Comparison of ENCODE assay signal across 14 cellular contexts in the genomic region with DNA sequence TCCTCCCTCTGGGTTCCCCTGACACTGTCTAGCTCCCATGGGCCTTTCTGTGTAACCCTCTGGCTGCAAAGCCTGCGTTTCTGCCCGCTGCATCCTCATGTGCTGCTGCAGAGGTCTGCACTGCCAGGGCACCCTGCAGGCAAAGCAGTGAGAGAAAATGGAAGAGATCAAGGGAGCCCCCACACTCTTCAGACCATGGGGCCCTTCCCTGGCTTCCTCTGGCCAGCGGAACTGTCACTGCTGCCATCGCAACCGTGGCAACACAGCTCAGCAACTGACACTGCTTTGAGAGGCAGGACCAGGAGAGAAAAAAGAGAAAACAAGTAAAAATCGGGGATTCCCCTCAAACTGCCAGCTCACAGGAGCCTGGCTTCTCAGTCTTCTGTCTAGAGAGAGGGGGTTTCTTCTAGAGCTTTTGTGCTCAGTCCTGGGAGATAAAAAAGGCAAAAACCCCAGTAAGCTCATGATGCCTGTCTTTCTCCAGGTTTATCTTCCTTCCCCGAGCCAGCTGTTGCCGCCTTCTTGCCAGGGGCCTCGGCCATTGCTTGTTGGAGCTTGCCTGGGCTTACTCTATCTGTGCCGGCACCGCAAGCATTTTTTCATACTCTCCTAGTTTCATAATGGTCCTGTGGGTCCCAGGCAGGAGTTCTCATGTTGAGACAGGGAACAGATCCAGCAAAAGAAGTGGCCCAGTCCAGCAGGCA. TPM values are rescaled to one million over a fixed set of nuclear protein-coding genes. Genes with fewer than 3 reads are reported as not detected.
DNase-seq lines count a peak whose midpoint lies in the region; ATAC-seq and TF ChIP-seq lines count a peak whose summit lies in the region.
"Had no signal": no experiment of that assay in that cellular context is flagged by ENCODE, and none has a peak within 500 bp of the region (broad histone marks: within the 10 kb centered on the region; RNA-seq: fewer than 3 reads in every experiment).

No MANE protein-coding gene starts in this region.

- 67 to 75% (median 68%) methylated on average over 11 of the region's 11 CpGs for WGBS in heart left ventricle, 4 donors

- intact Hi-C loops in Panc1 (cut with micrococcal nuclease; ENCODE audit: unreplicated experiment) (no loop called here), heart left ventricle (cut with DNase I) (no loop called here)

- BruUV-seq in Panc1 (replicated peaks; lab: Mats Ljungman, UMichigan), result no TSS peak

- no peak overlapping the region for H3K4me3 ChIP-seq in Panc1 (ENCODE audit: low read depth in 2 of 2, low read length in 2 of 2)
- no peak overlapping the region for H3K4me3 ChIP-seq in heart left ventricle
- H3K4me3 ChIP-seq: SJSA1, transverse colon had no signal

- peak overlapping the region; percentile 59 for H3K27ac Mint-ChIP-seq in glutamatergic neuron (ENCODE audit: unreplicated experiment)
- H3K27ac Mint-ChIP-seq: activated CD8-positive, alpha-beta memory T cell treated with anti-CD3 and anti-CD28 coated beads, Interleukin-2, amount 10 ng/mL, durations not matched to agents 7 days and 5 days; effector memory CD8-positive, alpha-beta T cell had no signal

- H3K27me3 ChIP-seq in Panc1 (ENCODE audit: control insufficient read depth, insufficient read depth, low read length) (no peaks in the 10 kb centered on the region), heart left ventricle (peaks cover 0 to 8% (median 0%) of the 10 kb centered on the region in 9 donors)
- H3K27me3 ChIP-seq: SJSA1, transverse colon had no signal

- peaks cover 6% of the 10 kb centered on the region for H3K27me3 Mint-ChIP-seq in glutamatergic neuron (ENCODE audit: unreplicated experiment)

- POLR2A ChIA-PET in Panc1 (lab: Charles Lee), result no interaction called here

- in situ Hi-C loops in Panc1 (cut with HindIII; ENCODE audit: low pct_unique_long_range_greater_than_20kb, low sequenced_read_pairs), result no loop called here

- peaks cover 16% of the 10 kb centered on the region for H3K36me3 Mint-ChIP-seq in glutamatergic neuron (ENCODE audit: unreplicated experiment)
- H3K36me3 Mint-ChIP-seq: activated CD8-positive, alpha-beta memory T cell treated with anti-CD3 and anti-CD28 coated beads, Interleukin-2, amount 10 ng/mL, durations not matched to agents 7 days and 5 days had no signal

- ATAC-seq in Panc1, result peak; percentile 45
- ATAC-seq in heart left ventricle, result no peak
- ATAC-seq in HG03469 (IDR thresholded peaks at IDR 0.05; ENCODE audit: unreplicated experiment), result no peak
- ATAC-seq: activated CD8-positive, alpha-beta memory T cell treated with anti-CD3 and anti-CD28 coated beads, Interleukin-2, amount 10 ng/mL, durations not matched to agents 7 days and 5 days; effector memory CD8-positive, alpha-beta T cell had no signal

- H3K9me3 ChIP-seq in Panc1 (ENCODE audit: control insufficient read depth, insufficient read depth, low read depth, low read length), result no peaks in the 10 kb centered on the region
- H3K9me3 ChIP-seq in heart left ventricle, result peaks cover 0 to 8% (median 0%) of the 10 kb centered on the region in 12 donors
- H3K9me3 ChIP-seq: SJSA1, transverse colon had no signal

- H3K4me1 Mint-ChIP-seq in glutamatergic neuron (ENCODE audit: low read depth, unreplicated experiment), result peaks cover 62% of the 10 kb centered on the region
- H3K4me1 Mint-ChIP-seq: activated CD8-positive, alpha-beta memory T cell treated with anti-CD3 and anti-CD28 coated beads, Interleukin-2, amount 10 ng/mL, durations not matched to agents 7 days and 5 days had no signal

- peak; percentile 25 for DNase-seq in activated effector memory CD4-positive, alpha-beta T cell treated with anti-CD3 and anti-CD28 coated beads, Interleukin-2, amount 50 U/mL, for 16 hours
- DNase-seq in activated effector memory CD4-positive, alpha-beta T cell treated with Interleukin-2 at 50 U/mL for 16 hours, result no peak
- DNase-seq in Panc1 (ENCODE audit: low read depth, low spot score), result no peak
- no peak for DNase-seq in glutamatergic neuron
- DNase-seq in heart left ventricle, result no peak
- no peak for DNase-seq in cerebellum (ENCODE audit: low spot score)
- no peak for DNase-seq in foreskin melanocyte
- DNase-seq: activated CD8-positive, alpha-beta memory T cell treated with anti-CD3 and anti-CD28 coated beads, Interleukin-2, amount 10 ng/mL, durations not matched to agents 7 days and 5 days; effector memory CD8-positive, alpha-beta T cell; left cardiac atrium; NCI-H526; transverse colon had no signal

- H3K36me3 ChIP-seq in Panc1 (ENCODE audit: control insufficient read depth, insufficient read depth, low read length), result no peaks in the 10 kb centered on the region
- H3K36me3 ChIP-seq in heart left ventricle, result no peaks in the 10 kb centered on the region
- H3K36me3 ChIP-seq: SJSA1, transverse colon had no signal

- no peak for TF ChIP-seq CTCF in Panc1 (IDR thresholded peaks at IDR 0.05)
- no peak for TF ChIP-seq CTCF in glutamatergic neuron (IDR thresholded peaks at IDR 0.05; ENCODE audit: partially characterized antibody, unreplicated experiment)
- no peak for TF ChIP-seq CTCF in heart left ventricle (IDR thresholded peaks at IDR 0.05)

- CTCF ChIA-PET in Panc1 (lab: Charles Lee), result no interaction called here

- TF ChIP-seq POLR2A in heart left ventricle (IDR thresholded peaks at IDR 0.05), result no peak

- H3K27ac ChIP-seq in Panc1 (ENCODE audit: low read length) (no peak overlapping the region), heart left ventricle (no peak overlapping the region)
- H3K27ac ChIP-seq: SJSA1, transverse colon had no signal

- H3K9me3 Mint-ChIP-seq in glutamatergic neuron (ENCODE audit: unreplicated experiment), result peaks cover 12% of the 10 kb centered on the region

- H3K4me1 ChIP-seq in Panc1 (ENCODE audit: control insufficient read depth, insufficient read depth, low read length), result peaks cover 4% of the 10 kb centered on the region; the same call in 1 of the 2 replicates
- H3K4me1 ChIP-seq in heart left ventricle, result no peaks in the 10 kb centered on the region
- H3K4me1 ChIP-seq: SJSA1, transverse colon had no signal

- peak overlapping the region; percentile 46 for H3K4me3 Mint-ChIP-seq in glutamatergic neuron (ENCODE audit: unreplicated experiment)
- H3K4me3 Mint-ChIP-seq: activated CD8-positive, alpha-beta memory T cell treated with anti-CD3 and anti-CD28 coated beads, Interleukin-2, amount 10 ng/mL, durations not matched to agents 7 days and 5 days; effector memory CD8-positive, alpha-beta T cell had no signal

RNA-seq across cellular contexts. Expression of gene C14orf132, which starts 39.0 kb away (rescaled TPM):
- 23.0 TPM for total RNA-seq in Panc1 (2021; ENCODE audit: unreplicated experiment)
- 10.8 TPM for polyA plus RNA-seq in Panc1 (2012; ENCODE audit: insufficient read length)
- total RNA-seq in glutamatergic neuron (ENCODE audit: unreplicated experiment), result 552 TPM
- total RNA-seq in heart left ventricle, result 10 to 100 TPM in 2 of 9 donors, 1 to 10 TPM in 6, under 1 TPM in 1; 0.89 to 14.9 (median 2.1) TPM
- polyA plus RNA-seq in heart left ventricle, result 1 to 10 TPM in 1 of 2 donors, under 1 TPM in 1; 0.76 to 1.5 TPM
- total RNA-seq in cerebellum, result 91.6 TPM
